ENCODE assay signal across 8 cellular contexts in the genomic region with DNA sequence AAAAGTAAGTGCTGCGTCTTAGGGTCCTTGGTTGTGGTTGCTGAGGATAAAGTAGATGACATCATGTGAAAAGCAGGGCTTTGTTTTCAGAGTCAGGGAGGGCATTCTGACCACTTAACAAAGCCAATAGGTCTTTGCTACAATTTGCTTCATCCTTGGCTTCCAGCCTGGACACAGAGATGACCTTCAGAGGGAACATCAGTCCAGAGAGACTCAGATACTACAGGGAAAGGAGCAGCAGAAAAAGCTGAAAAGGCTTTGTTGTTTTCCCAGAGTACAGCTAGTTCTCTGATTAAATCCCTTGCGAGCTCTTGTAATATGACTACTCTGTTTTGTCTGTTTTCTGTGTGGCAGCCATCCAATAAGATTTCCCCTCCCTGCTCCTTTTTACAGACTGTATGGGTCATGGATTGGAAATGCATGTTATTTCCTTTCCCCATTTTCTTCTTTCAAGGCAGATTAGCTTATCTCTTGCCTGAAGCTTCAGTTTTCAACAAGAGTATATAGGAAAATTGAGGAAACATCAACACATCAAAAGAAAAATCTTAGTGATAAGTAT. TPM values are rescaled to one million over a fixed set of nuclear protein-coding genes. Genes with fewer than 3 reads are reported as not detected.
DNase-seq lines count a peak whose midpoint lies in the region; ATAC-seq lines count a peak whose summit lies in the region.

No MANE protein-coding gene starts in this region.

- intact Hi-C loops in left ventricle myocardium superior (cut with micrococcal nuclease), result no loop called here

- DNase-seq in H4 (ENCODE audit: low spot score) (peak; percentile 74), amniotic stem cell (lab: John Stamatoyannopoulos, UW) (peak; percentile 85), left ventricle myocardium superior (no peak), renal cortical epithelial cell (ENCODE audit: low read depth) (peak; percentile 34), NCI-H2081 treated with DMSO at 0.1 percent for 48 hours (lab: John Stamatoyannopoulos, UW) (no peak)
- no peak for DNase-seq in activated CD4-positive, alpha-beta T cell treated with anti-CD3 and anti-CD28 coated beads, Interleukin-2, amount 50 U/mL, for 4 hours

- peak; percentile 95 for ATAC-seq in left ventricle myocardium superior
- ATAC-seq in GM21619 (IDR thresholded peaks at IDR 0.05; ENCODE audit: unreplicated experiment), result no peak
- no peak for ATAC-seq in HG02763 (IDR thresholded peaks at IDR 0.05; ENCODE audit: unreplicated experiment)

RNA-seq across cellular contexts. Expression of gene ATG13, which starts 31.9 kb away (rescaled TPM):
- 72.3 and 88.3 TPM in 2 replicates for total RNA-seq in H4 (2014; rRNA removed; shearing (Covaris generic))
- total RNA-seq in left ventricle myocardium superior (34.4 TPM), renal cortical epithelial cell (78.5 and 80.2 TPM in 2 replicates)

RNA-seq across cellular contexts. Expression of gene HARBI1, which starts 32.2 kb away (rescaled TPM):
- 2.5 and 5.8 TPM in 2 replicates for total RNA-seq in H4 (2014; rRNA removed; shearing (Covaris generic))
- total RNA-seq in left ventricle myocardium superior (3.1 TPM), renal cortical epithelial cell (4.3 and 6.8 TPM in 2 replicates)

RNA-seq across cellular contexts. Expression of gene ARHGAP1, which starts 51.2 kb away (rescaled TPM):
- total RNA-seq in H4 (2014; rRNA removed; shearing (Covaris generic)), result 9.5 and 16.2 TPM in 2 replicates
- total RNA-seq in left ventricle myocardium superior, result 65.2 TPM
- 19.4 and 42.6 TPM in 2 replicates for total RNA-seq in renal cortical epithelial cell

RNA-seq across cellular contexts. Expression of gene ZNF408, which starts 51.6 kb away (rescaled TPM):
- total RNA-seq in H4 (2014; rRNA removed; shearing (Covaris generic)), result 4.8 and 5.1 TPM in 2 replicates
- total RNA-seq in left ventricle myocardium superior, result 7.1 TPM
- total RNA-seq in renal cortical epithelial cell, result 4.3 and 7.8 TPM in 2 replicates

RNA-seq across cellular contexts. Expression of gene AMBRA1, which starts 55.4 kb away (rescaled TPM):
- 12.4 and 28.5 TPM in 2 replicates for total RNA-seq in H4 (2014; rRNA removed; shearing (Covaris generic))
- total RNA-seq in left ventricle myocardium superior, result 14.7 TPM
- 24.0 and 38.3 TPM in 2 replicates for total RNA-seq in renal cortical epithelial cell

Comparison
In these comparisons a context has a peak if more than half of its experiments do, and no peak if none do; other contexts are left out.
1. DNase-seq: peak in H4 (single experiment), amniotic stem cell (single experiment) and renal cortical epithelial cell (single experiment); none in left ventricle myocardium superior (single experiment), NCI-H2081 treated with DMSO at 0.1 percent for 48 hours (single experiment) and activated CD4-positive, alpha-beta T cell treated with anti-CD3 and anti-CD28 coated beads, Interleukin-2, amount 50 U/mL, for 4 hours (0 of 2).